ENCODE assay signal across 14 cellular contexts in the genomic region with DNA sequence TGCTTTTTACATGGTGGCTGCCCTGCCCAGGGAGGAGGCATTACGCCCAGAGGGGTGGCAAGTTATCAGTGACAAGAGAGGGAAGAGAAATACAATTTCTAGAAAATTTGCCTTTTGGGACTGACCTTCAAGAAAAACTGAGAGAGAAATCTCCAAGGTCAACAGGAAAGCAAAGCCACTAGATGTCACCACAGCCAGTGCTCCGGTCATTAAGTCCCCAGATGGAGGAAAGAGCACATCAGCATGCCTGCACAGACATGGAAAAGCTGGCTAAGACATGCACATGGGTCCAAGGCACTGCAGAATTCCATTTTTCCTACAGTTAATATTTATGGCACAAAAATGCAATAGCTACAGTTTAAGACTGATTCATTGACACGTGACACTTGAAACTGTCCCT. TPM values are rescaled to one million over a fixed set of nuclear protein-coding genes. Genes with fewer than 3 reads are reported as not detected.
A peak's percentile ranks its signal among the peaks of the same experiment; 100 is the strongest.
DNase-seq lines count a peak whose midpoint lies in the region; TF ChIP-seq lines count a peak whose summit lies in the region.
"Had no signal": no experiment of that assay in that cellular context is flagged by ENCODE, and none has a peak within 500 bp of the region (broad histone marks: within the 10 kb centered on the region; RNA-seq: fewer than 3 reads in every experiment).

No MANE protein-coding gene starts in this region.

- no peak overlapping the region for H2AFZ ChIP-seq in hepatocyte

- intact Hi-C loops in testis (cut with DNase I; ENCODE audit: low total_unique reads) (loop anchor here (10.0 kb wide), 1 partner anchor 117 kb away; no protein-coding TSS in a partner anchor), prostate gland (cut with DNase I) (no loop called here)

- H3K36me3 ChIP-seq in hepatocyte (replicated peaks; ENCODE audit: insufficient read depth, low read depth) (no peaks in the 10 kb centered on the region), testis (ENCODE audit: low read depth, missing control alignments) (no peaks in the 10 kb centered on the region), prostate gland (no peaks in the 10 kb centered on the region), HAP-1 (replicated peaks) (peaks cover 19% of the 10 kb centered on the region)
- H3K36me3 ChIP-seq: upper lobe of left lung had no signal

- H3K4me3 ChIP-seq in hepatocyte (no peak overlapping the region), testis (no peak overlapping the region), prostate gland (no peak overlapping the region), HAP-1 (no peak overlapping the region)
- H3K4me3 ChIP-seq: Peyer's patch, upper lobe of left lung had no signal

- 95% methylated on average over 3 of the region's 3 CpGs for WGBS in hepatocyte (ENCODE audit: low lambda C conversion rate, missing lambda C conversion rate)
- 63 to 68% methylated on average over 3 of the region's 3 CpGs for WGBS in testis, 2 donors
- 90% methylated on average over 3 of the region's 3 CpGs for WGBS in prostate gland

- no peak overlapping the region for H3K4me2 ChIP-seq in hepatocyte

- H3K9me3 ChIP-seq in hepatocyte (ENCODE audit: low read depth) (no peaks in the 10 kb centered on the region), testis (no peaks in the 10 kb centered on the region), prostate gland (no peaks in the 10 kb centered on the region), HAP-1 (no peaks in the 10 kb centered on the region)
- H3K9me3 ChIP-seq: Peyer's patch, upper lobe of left lung had no signal

- no peaks in the 10 kb centered on the region for H4K20me1 ChIP-seq in hepatocyte (ENCODE audit: insufficient read depth, poor library complexity, severe bottlenecking)

- H3K27me3 ChIP-seq in hepatocyte (no peaks in the 10 kb centered on the region), testis (no peaks in the 10 kb centered on the region), prostate gland (replicated peaks; ENCODE audit: insufficient read depth) (no peaks in the 10 kb centered on the region), HAP-1 (ENCODE audit: low read depth) (no peaks in the 10 kb centered on the region)
- H3K27me3 ChIP-seq: Peyer's patch, upper lobe of left lung had no signal

- TF ChIP-seq POLR2A in testis (IDR thresholded peaks at IDR 0.05) (no peak), prostate gland (IDR thresholded peaks at IDR 0.05) (no peak)

- DNase-seq in NOMO-1 treated with dmso at 0.1 percent for 144 hours (lab: John Stamatoyannopoulos, UW; ENCODE audit: unreplicated experiment) (peak; percentile 3), NOMO-1 treated with DMSO at 0.1 percent for 48 hours (lab: John Stamatoyannopoulos, UW; ENCODE audit: unreplicated experiment) (no peak), SK-MEL-5 (ENCODE audit: low read depth, low spot score) (peak; percentile 26), hepatocyte (ENCODE audit: low spot score) (no peak), testis (no peak), prostate gland (ENCODE audit: low spot score) (no peak), HAP-1 (ENCODE audit: low spot score in 2 of 2) (no peak)
- no peak for DNase-seq in activated CD4-positive, alpha-beta T cell treated with anti-CD3 and anti-CD28 coated beads, Interleukin-2, amount 50 U/mL, for 48 hours
- DNase-seq: ACHN; activated naive CD4-positive, alpha-beta T cell; NCI-H226; Peyer's patch; T1000; upper lobe of left lung had no signal

- no peaks in the 10 kb centered on the region for H3K4me1 ChIP-seq in hepatocyte (ENCODE audit: insufficient read depth)
- peaks cover 83% of the 10 kb centered on the region for H3K4me1 ChIP-seq in testis
- H3K4me1 ChIP-seq in prostate gland (replicated peaks): peaks cover 15% of the 10 kb centered on the region
- no peaks in the 10 kb centered on the region for H3K4me1 ChIP-seq in HAP-1

- TF ChIP-seq CTCF in hepatocyte (IDR thresholded peaks at IDR 0.05; ENCODE audit: poor library complexity): peak; percentile 29
- no peak for TF ChIP-seq CTCF in testis (IDR thresholded peaks at IDR 0.05)
- TF ChIP-seq CTCF in prostate gland (IDR thresholded peaks at IDR 0.05): no peak

- in situ Hi-C loops in SK-MEL-5 (cut with HindIII; ENCODE audit: low pct_unique_long_range_greater_than_20kb, low sequenced_read_pairs) (no loop called here), HAP-1 (cut with MboI; ENCODE audit: low sequenced_read_pairs) (no loop called here)

- no peaks in the 10 kb centered on the region for H3K79me2 ChIP-seq in hepatocyte

- H3K27ac ChIP-seq in hepatocyte (no peak overlapping the region), testis (peak overlapping the region; percentile 20 to 84), prostate gland (no peak overlapping the region)
- H3K27ac ChIP-seq: upper lobe of left lung had no signal

- H3K9me2 ChIP-seq in hepatocyte (replicated peaks; ENCODE audit: insufficient read depth): no peaks in the 10 kb centered on the region

RNA-seq across cellular contexts. Expression of gene FHL2, which starts 21.0 kb away (rescaled TPM):
- 36.5 and 40.7 TPM in 2 replicates for total RNA-seq in SK-MEL-5 (2014; rRNA removed; shearing (Covaris generic))
- polyA plus RNA-seq in SK-MEL-5 (2015; cell fraction: cytosol; rRNA removed): 50.8 and 51.8 TPM in 2 replicates
- polyA plus RNA-seq in SK-MEL-5 (2015; cell fraction: nucleus; rRNA removed): 17.6 and 22.1 TPM in 2 replicates
- 17.9 and 19.7 TPM in 2 replicates for total RNA-seq in hepatocyte
- polyA plus RNA-seq in hepatocyte: 18.8 and 22.3 TPM in 2 replicates
- 100 to 1,000 TPM in 1 of 2 donors, 10 to 100 TPM in 1; 76.9 to 154 TPM for total RNA-seq in testis
- polyA plus RNA-seq in testis (ENCODE audit: insufficient read depth, low read depth, low replicate concordance): 99.3 TPM
- 100 to 1,000 TPM; 132 to 250 TPM for total RNA-seq in prostate gland

RNA-seq across cellular contexts. Expression of gene C2orf49, which starts 40.5 kb away (rescaled TPM):
- total RNA-seq in SK-MEL-5 (2014; rRNA removed; shearing (Covaris generic)): 19.1 and 20.4 TPM in 2 replicates
- polyA plus RNA-seq in SK-MEL-5 (2015; cell fraction: cytosol; rRNA removed): 14.8 and 15.5 TPM in 2 replicates
- polyA plus RNA-seq in SK-MEL-5 (2015; cell fraction: nucleus; rRNA removed): 14.2 and 17.6 TPM in 2 replicates
- total RNA-seq in hepatocyte (16.3 and 19.6 TPM in 2 replicates), testis (10 to 100 TPM; 32.6 to 35.4 TPM), prostate gland (10 to 100 TPM; 13.1 to 26.2 TPM)
- polyA plus RNA-seq in hepatocyte (13.5 and 16.9 TPM in 2 replicates), testis (ENCODE audit: insufficient read depth, low read depth, low replicate concordance) (28.5 TPM)

RNA-seq across cellular contexts. Expression of gene TGFBRAP1, which starts 48.3 kb away (rescaled TPM):
- 25.1 and 25.5 TPM in 2 replicates for total RNA-seq in SK-MEL-5 (2014; rRNA removed; shearing (Covaris generic))
- 23.8 and 31.1 TPM in 2 replicates for polyA plus RNA-seq in SK-MEL-5 (2015; cell fraction: cytosol; rRNA removed)
- 23.5 and 24.9 TPM in 2 replicates for polyA plus RNA-seq in SK-MEL-5 (2015; cell fraction: nucleus; rRNA removed)
- 17.7 and 18.3 TPM in 2 replicates for total RNA-seq in hepatocyte
- polyA plus RNA-seq in hepatocyte: 10.4 and 11.0 TPM in 2 replicates
- 10 to 100 TPM; 10.8 to 16.3 TPM for total RNA-seq in testis
- polyA plus RNA-seq in testis (ENCODE audit: insufficient read depth, low read depth, low replicate concordance): 7.3 TPM
- total RNA-seq in prostate gland: 10 to 100 TPM; 29.9 to 30.0 TPM

Comparison
In these comparisons a context has a peak if more than half of its experiments do, and no peak if none do; other contexts are left out.
1. DNase-seq: peak in NOMO-1 treated with dmso at 0.1 percent for 144 hours (single experiment) and SK-MEL-5 (single experiment); none in NOMO-1 treated with DMSO at 0.1 percent for 48 hours (single experiment), hepatocyte (single experiment), testis (single experiment), prostate gland (single experiment), activated CD4-positive, alpha-beta T cell treated with anti-CD3 and anti-CD28 coated beads, Interleukin-2, amount 50 U/mL, for 48 hours (0 of 2) and HAP-1 (0 of 2).
2. H3K27ac ChIP-seq: peak in testis (2 of 2); none in hepatocyte (single experiment) and prostate gland (0 of 2).